ENCODE assay signal across 22 cellular contexts in the genomic region with DNA sequence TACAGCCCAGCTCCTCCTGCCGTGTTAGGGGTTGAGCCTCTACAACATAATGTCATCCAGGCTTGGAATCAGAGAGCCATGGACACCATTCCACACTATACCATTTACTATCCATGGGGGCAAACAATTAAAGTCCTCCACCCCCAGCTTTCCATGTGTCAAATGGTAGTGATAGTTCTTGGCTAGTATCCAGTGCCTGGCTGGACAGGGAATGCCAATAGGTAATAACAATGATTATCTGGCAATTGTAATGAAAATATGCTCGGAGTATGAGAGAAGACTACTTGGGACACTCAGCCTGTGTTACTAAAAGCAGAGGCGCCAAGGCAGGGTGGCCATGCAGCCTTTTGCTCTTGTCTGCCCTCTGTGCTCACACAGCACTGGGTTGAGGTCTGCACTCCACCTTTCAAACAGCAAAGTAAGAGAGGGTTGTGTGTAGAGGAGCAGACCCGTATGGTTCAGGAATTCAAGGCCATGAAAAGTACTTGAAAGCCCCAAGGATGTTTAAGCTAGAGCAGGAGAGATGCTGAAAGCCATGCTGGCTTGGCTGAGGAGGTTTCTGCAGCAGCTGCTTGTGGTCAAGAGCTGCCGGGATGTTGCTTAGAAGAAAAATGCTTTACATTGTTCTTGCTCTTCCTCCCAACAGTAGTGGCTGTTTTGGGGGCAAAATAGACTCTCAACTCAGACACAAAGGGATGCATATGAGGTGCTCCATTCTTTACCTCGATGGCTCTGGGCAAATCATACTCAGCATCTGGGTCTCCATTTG. TPM values are rescaled to one million over a fixed set of nuclear protein-coding genes. Genes with fewer than 3 reads are reported as not detected.
A peak's percentile ranks its signal among the peaks of the same experiment; 100 is the strongest.
DNase-seq lines count a peak whose midpoint lies in the region; ATAC-seq, FAIRE-seq and TF ChIP-seq lines count a peak whose summit lies in the region.
"Had no signal": no experiment of that assay in that cellular context is flagged by ENCODE, and none has a peak within 500 bp of the region (broad histone marks: within the 10 kb centered on the region; RNA-seq: fewer than 3 reads in every experiment).

No MANE protein-coding gene starts in this region.

- H3K27me3 ChIP-seq in astrocyte (ENCODE audit: insufficient read depth, low read length): peaks cover 4% of the 10 kb centered on the region
- H3K27me3 ChIP-seq in neuronal stem cell (ENCODE audit: control insufficient read depth in 3 of 3, insufficient read depth in 3 of 3, low read depth in 1 of 3, low read length in 3 of 3): no peaks in the 10 kb centered on the region
- H3K27me3 ChIP-seq: BLaER1 had no signal

- H4K20me1 ChIP-seq in astrocyte (ENCODE audit: insufficient read depth, low read length): no peaks in the 10 kb centered on the region
- H4K20me1 ChIP-seq: BLaER1 had no signal

- peaks cover 6% of the 10 kb centered on the region for H3K4me1 Mint-ChIP-seq in astrocyte (ENCODE audit: low read depth, unreplicated experiment)
- H3K4me1 Mint-ChIP-seq: CD4-positive, CD25-positive, alpha-beta regulatory T cell had no signal

- H3K36me3 ChIP-seq in astrocyte (ENCODE audit: insufficient read depth, low read length) (no peaks in the 10 kb centered on the region), neuronal stem cell (replicated peaks in 1 of 2; ENCODE audit: control insufficient read depth in 2 of 2, insufficient read depth in 2 of 2, low read length in 2 of 2) (no peaks in the 10 kb centered on the region)
- H3K36me3 ChIP-seq: BLaER1 had no signal

- no peak overlapping the region for H3K4me2 ChIP-seq in astrocyte (ENCODE audit: low read length)
- no peak overlapping the region for H3K4me2 ChIP-seq in neuronal stem cell (ENCODE audit: insufficient read depth, low read length, poor library complexity, severe bottlenecking)
- H3K4me2 ChIP-seq: BLaER1 had no signal

- ATAC-seq in GM18519 (IDR thresholded peaks at IDR 0.05; ENCODE audit: low FRiP score, unreplicated experiment) (no peak), GM21381 (IDR thresholded peaks at IDR 0.05; ENCODE audit: unreplicated experiment) (no peak)
- ATAC-seq: K562 had no signal

- H3K4me1 ChIP-seq in astrocyte (ENCODE audit: insufficient read depth, low read length): peaks cover 14% of the 10 kb centered on the region
- H3K4me1 ChIP-seq in neuronal stem cell (ENCODE audit: control insufficient read depth in 2 of 2, insufficient read depth in 1 of 2, low read depth in 1 of 2, low read length in 2 of 2): peaks cover 0 to 4% of the 10 kb centered on the region in 2 donors
- H3K4me1 ChIP-seq: BLaER1 had no signal

- H2AFZ ChIP-seq in astrocyte (ENCODE audit: low read depth, low read length) (no peak overlapping the region), neuronal stem cell (ENCODE audit: low read length) (no peak overlapping the region)
- H2AFZ ChIP-seq: GM23248 had no signal

- H3K4ac ChIP-seq in neuronal stem cell (ENCODE audit: low read length): no peak overlapping the region

- no peak overlapping the region for H4K8ac ChIP-seq in neuronal stem cell (ENCODE audit: low read depth, low read length)

- H3K27ac ChIP-seq in astrocyte (ENCODE audit: low read depth, low read length) (no peak overlapping the region), neuronal stem cell (replicated peaks; ENCODE audit: low read length) (no peak overlapping the region)
- H3K27ac ChIP-seq: BLaER1, GM23248, RWPE1 had no signal

- no peaks in the 10 kb centered on the region for H3K79me2 ChIP-seq in astrocyte (ENCODE audit: insufficient read depth, low read length)

- H3K27ac Mint-ChIP-seq in astrocyte (ENCODE audit: unreplicated experiment): peak overlapping the region; percentile 70
- H3K27ac Mint-ChIP-seq: CD4-positive, CD25-positive, alpha-beta regulatory T cell had no signal

- peaks cover 10% of the 10 kb centered on the region for H3K36me3 Mint-ChIP-seq in astrocyte (ENCODE audit: low read depth, unreplicated experiment)

- H2BK12ac ChIP-seq in neuronal stem cell (ENCODE audit: low read length): no peak overlapping the region

- H3K27me3 Mint-ChIP-seq in astrocyte (ENCODE audit: low read depth, unreplicated experiment): peaks cover 16% of the 10 kb centered on the region
- H3K27me3 Mint-ChIP-seq: CD4-positive, CD25-positive, alpha-beta regulatory T cell had no signal

- H3K9ac ChIP-seq in astrocyte (ENCODE audit: low read length): no peak overlapping the region
- H3K9ac ChIP-seq in neuronal stem cell (ENCODE audit: low read depth, low read length, poor library complexity): no peak overlapping the region
- H3K9ac ChIP-seq: BLaER1, GM23248 had no signal

- DNase-seq in AG10803 (ENCODE audit: low read depth) (peak; percentile 11), astrocyte (ENCODE audit: low read depth) (peak; percentile 48), iris pigment epithelial cell (ENCODE audit: low read depth) (peak; percentile 41), neuronal stem cell (ENCODE audit: low spot score) (no peak), NCI-H524 (lab: John Stamatoyannopoulos, UW) (no peak), cortex of kidney (lab: John Stamatoyannopoulos, UW) (no peak)
- DNase-seq: 8988T; CD4-positive, CD25-positive, alpha-beta regulatory T cell; DMS153; DND-41; GM23248; H7; MM.1S; NCI-H2029 treated with DMSO at 0.1 percent for 48 hours; NCI-H446 treated with DMSO at 0.1 percent for 48 hours; NCI-H526 treated with DMSO at 0.1 percent for 48 hours; SHP77 had no signal

- no peaks in the 10 kb centered on the region for H3K79me1 ChIP-seq in neuronal stem cell (ENCODE audit: low read depth, low read length)

- TF ChIP-seq CTCF in AG10803 (conservative IDR thresholded peaks at IDR 0.05; ENCODE audit: low read length) (no peak), astrocyte (IDR thresholded peaks at IDR 0.05; ENCODE audit: insufficient read depth, low read depth, low read length) (no peak)

- no peak overlapping the region for H2BK15ac ChIP-seq in neuronal stem cell (ENCODE audit: low read length)

- peak overlapping the region; percentile 16 for H3K18ac ChIP-seq in neuronal stem cell (ENCODE audit: low read length)

- H3K4me3 ChIP-seq in AG10803 (ENCODE audit: low read length) (no peak overlapping the region), astrocyte (ENCODE audit: insufficient read depth, low read depth, low read length) (no peak overlapping the region), neuronal stem cell (ENCODE audit: low read length in 2 of 2) (no peak overlapping the region)
- H3K4me3 ChIP-seq: BLaER1, GM23248, K562 had no signal

- H3K9me3 Mint-ChIP-seq in astrocyte (ENCODE audit: unreplicated experiment): peaks cover 25% of the 10 kb centered on the region

- H3K23ac ChIP-seq in neuronal stem cell (ENCODE audit: low read depth, low read length, poor library complexity): no peak overlapping the region

- no peak overlapping the region for H2AK5ac ChIP-seq in neuronal stem cell (ENCODE audit: low read depth, low read length)

- H3K4me3 Mint-ChIP-seq in astrocyte (ENCODE audit: unreplicated experiment): no peak overlapping the region

- no peak overlapping the region for H2BK120ac ChIP-seq in neuronal stem cell (ENCODE audit: low read depth, low read length)

- H3K14ac ChIP-seq in neuronal stem cell (ENCODE audit: low read length): no peak overlapping the region

- H3K9me3 ChIP-seq in astrocyte (ENCODE audit: insufficient read depth, low read depth, low read length) (peaks cover 17% of the 10 kb centered on the region), neuronal stem cell (replicated peaks in 1 of 2; ENCODE audit: control insufficient read depth in 2 of 2, insufficient read depth in 1 of 2, low read depth in 1 of 2, low read length in 2 of 2) (peaks cover 7 to 8% of the 10 kb centered on the region in 2 donors)

- H4K91ac ChIP-seq in neuronal stem cell (ENCODE audit: low read depth, low read length, poor library complexity): no peak overlapping the region

- no CpG with 5 or more reads among the region's 6 CpGs for WGBS in neuronal stem cell (ENCODE audit: extremely low coverage in 2 of 2, insufficient read length in 2 of 2, insufficient replicate concordance in 1 of 2), 2 donors

- FAIRE-seq in astrocyte (lab: Jason Lieb, UNC): no peak
- FAIRE-seq: K562 had no signal

- no peak overlapping the region for H2BK5ac ChIP-seq in neuronal stem cell (ENCODE audit: low read length)

RNA-seq across cellular contexts. Expression of a gene that starts 10.6 kb away (rescaled TPM):
- 1.3 and 2.9 TPM in 2 replicates for total RNA-seq in astrocyte
- 0.04 TPM for polyA plus RNA-seq in neuronal stem cell (2013, experiment 1 of 2)
- polyA plus RNA-seq in neuronal stem cell (2013, experiment 2 of 2): 0.04 TPM
- total RNA-seq: CD4-positive, CD25-positive, alpha-beta regulatory T cell; H7 had no signal
- polyA plus RNA-seq: CD4-positive, CD25-positive, alpha-beta regulatory T cell; K562 had no signal

RNA-seq across cellular contexts. Expression of a gene that starts 41.6 kb away (rescaled TPM):
- 0.23 and 0.36 TPM in 2 replicates for total RNA-seq in astrocyte
- polyA plus RNA-seq in neuronal stem cell (2013, experiment 1 of 2): 2.4 TPM
- 2.5 TPM for polyA plus RNA-seq in neuronal stem cell (2013, experiment 2 of 2)
- total RNA-seq: CD4-positive, CD25-positive, alpha-beta regulatory T cell; GM23248 had no signal
- polyA plus RNA-seq: CD4-positive, CD25-positive, alpha-beta regulatory T cell; GM23248; K562 had no signal

Comparison
In these comparisons a context has a peak if more than half of its experiments do, and no peak if none do; other contexts are left out.
1. DNase-seq: peak in AG10803 (single experiment), astrocyte (single experiment) and iris pigment epithelial cell (single experiment); none in neuronal stem cell (single experiment), NCI-H524 (0 of 2) and cortex of kidney (single experiment).